ENCODE assay signal across 17 cellular contexts in genomic region chr6:166387642-166388325, GRCh38.
"Had no signal": no experiment of that assay in that cellular context is flagged by ENCODE, and none has a peak within 500 bp of the region (broad histone marks: within the 10 kb centered on the region; RNA-seq: fewer than 3 reads in every experiment).

No MANE protein-coding gene starts in this region.

- H3K9me3 Mint-ChIP-seq: activated CD8-positive, alpha-beta T cell treated with anti-CD3 and anti-CD28 coated beads for 36 hours; activated naive CD4-positive, alpha-beta T cell treated with anti-CD3 and anti-CD28 coated beads for 36 hours; central memory CD8-positive, alpha-beta T cell; effector memory CD8-positive, alpha-beta T cell; mesothelial cell of epicardium; stimulated activated naive B cell treated with anti-CD40 and anti-IgM and Interleukin-4, amounts not matched to agents 10 μg/mL and 1 μg/mL and 100 μg/mL, for 72 hours; T-helper 2 cell treated with Interferon-gamma antibody and Interleukin-4, amounts not matched to agents 5 μg/mL and 100 μg/mL, for 36 hours had no signal

- H3K9me3 ChIP-seq: gastroesophageal sphincter, lower lobe of right lung, spleen, transverse colon had no signal

- H3K27me3 Mint-ChIP-seq: activated CD8-positive, alpha-beta T cell treated with anti-CD3 and anti-CD28 coated beads for 36 hours had no signal

- H3K4me3 ChIP-seq: gastroesophageal sphincter, lower lobe of right lung, spleen, transverse colon had no signal

- H3K4me3 Mint-ChIP-seq: activated CD8-positive, alpha-beta T cell treated with anti-CD3 and anti-CD28 coated beads for 36 hours; activated naive CD4-positive, alpha-beta T cell treated with anti-CD3 and anti-CD28 coated beads for 36 hours; central memory CD8-positive, alpha-beta T cell; effector memory CD8-positive, alpha-beta T cell; mesothelial cell of epicardium; stimulated activated naive B cell treated with anti-CD40 and anti-IgM and Interleukin-4, amounts not matched to agents 10 μg/mL and 1 μg/mL and 100 μg/mL, for 72 hours; T-helper 2 cell treated with Interferon-gamma antibody and Interleukin-4, amounts not matched to agents 5 μg/mL and 100 μg/mL, for 36 hours had no signal

- H3K36me3 ChIP-seq: gastroesophageal sphincter, lower lobe of right lung, spleen, transverse colon had no signal

- H3K27ac ChIP-seq: epithelial cell of prostate, gastroesophageal sphincter, lower lobe of right lung, spleen, transverse colon had no signal

- H3K27me3 ChIP-seq: gastroesophageal sphincter, spleen had no signal

- DNase-seq: activated CD8-positive, alpha-beta memory T cell treated with anti-CD3 and anti-CD28 coated beads, Interleukin-2, amount 50 U/mL, for 48 hours; activated CD8-positive, alpha-beta T cell treated with anti-CD3 and anti-CD28 coated beads for 36 hours; activated naive CD4-positive, alpha-beta T cell treated with anti-CD3 and anti-CD28 coated beads for 36 hours; cortex of kidney; effector memory CD8-positive, alpha-beta T cell; lower lobe of right lung; right cardiac atrium; spleen; stimulated activated CD4-positive, alpha-beta T cell treated with anti-CD3 and anti-CD28 coated beads, Interleukin-2, amount 100 ng/mL, for 24 hours; stimulated activated naive B cell treated with anti-CD40 and anti-IgM and Interleukin-4, amounts not matched to agents 10 μg/mL and 1 μg/mL and 100 μg/mL, for 72 hours; SW 1271; transverse colon had no signal

- H3K36me3 Mint-ChIP-seq: mesothelial cell of epicardium; stimulated activated naive B cell treated with anti-CD40 and anti-IgM and Interleukin-4, amounts not matched to agents 10 μg/mL and 1 μg/mL and 100 μg/mL, for 72 hours had no signal

- ATAC-seq: activated CD8-positive, alpha-beta T cell treated with anti-CD3 and anti-CD28 coated beads for 36 hours; effector memory CD8-positive, alpha-beta T cell; gastroesophageal sphincter; lower lobe of right lung; stimulated activated naive B cell treated with anti-CD40 and anti-IgM and Interleukin-4, amounts not matched to agents 10 μg/mL and 1 μg/mL and 100 μg/mL, for 72 hours had no signal
